In genomic region chr5:138575194-138576015, GRCh38 we compare ENCODE assay signal across 1 cellular context.
A peak's percentile ranks its signal among the peaks of the same experiment; 100 is the strongest.
TF ChIP-seq lines count a peak whose summit lies in the region.

HSPA9 (minus strand) TSS chr5:138575401; CDS start chr5:138575318, 83 bp downstream.

TF ChIP-seq in K562, 482 proteins besides CTCF, POLR2A, EP300 and RAD21 (continued from another document and continues in another):
- TF ChIP-seq RERE (CRISPR knock-in tag; IDR thresholded peaks at IDR 0.05; ENCODE audit: borderline replicate concordance) (peak; percentile 18; the same call in 1 of the 2 replicates), PBX2 (CRISPR knock-in tag; IDR thresholded peaks at IDR 0.05; ENCODE audit: low read depth) (no peak), PBX2 (tag; conservative IDR thresholded peaks at IDR 0.05; ENCODE audit: low read depth) (no peak), SMC3 (conservative IDR thresholded peaks at IDR 0.05; ENCODE audit: insufficient read depth, low read depth, low read length) (0 out of 2 replicates have a peak, but pooled peaks have one; percentile 18), BMI1 (IDR thresholded peaks at IDR 0.05; ENCODE audit: low read length) (no peak), HOXB6 (CRISPR knock-in tag; IDR thresholded peaks at IDR 0.05; ENCODE audit: borderline replicate concordance) (no peak), ZNF609 (CRISPR knock-in tag; IDR thresholded peaks at IDR 0.05; ENCODE audit: borderline replicate concordance) (peak; percentile 17; the same call in 1 of the 2 replicates), HMGN3 (IDR thresholded peaks at IDR 0.05; ENCODE audit: borderline replicate concordance, extremely low read depth, insufficient read length, low read depth, low read length) (peak; percentile 70), ZNF318 (IDR thresholded peaks at IDR 0.05; ENCODE audit: borderline replicate concordance in 1 of 2, low read depth in 1 of 2) (no peak), ETV5 (CRISPR knock-in tag; IDR thresholded peaks at IDR 0.05; ENCODE audit: low read depth) (peak; percentile 79), HDAC6 (IDR thresholded peaks at IDR 0.05; ENCODE audit: low read depth, low read length) (no peak), ZBTB34 (CRISPR knock-in tag; IDR thresholded peaks at IDR 0.05) (no peak), CBFA2T2 (conservative IDR thresholded peaks at IDR 0.05) (peak; percentile 44), PHF21A (IDR thresholded peaks at IDR 0.05; ENCODE audit: borderline replicate concordance, low read depth) (no peak), ZNF41 (CRISPR knock-in tag; conservative IDR thresholded peaks at IDR 0.05) (no peak), CBX1 (IDR thresholded peaks at IDR 0.05; ENCODE audit: low read depth) (peak; percentile 72), ZNF707 (CRISPR knock-in tag; conservative IDR thresholded peaks at IDR 0.05) (0 out of 2 replicates have a peak, but pooled peaks have one; percentile 3), HOMEZ (CRISPR knock-in tag; IDR thresholded peaks at IDR 0.05) (no peak), XRCC3 (IDR thresholded peaks at IDR 0.05) (no peak), MXD1 (CRISPR knock-in tag; IDR thresholded peaks at IDR 0.05; ENCODE audit: borderline replicate concordance, poor library complexity, severe bottlenecking) (peak; percentile 94), DNMT1 (IDR thresholded peaks at IDR 0.05) (no peak), SIX5 (IDR thresholded peaks at IDR 0.05; ENCODE audit: borderline replicate concordance in 1 of 2, insufficient read depth in 1 of 2, low read depth in 1 of 2, low read length in 2 of 2) (0 out of 4 replicates have a peak, but pooled peaks of 1 of the 2 experiments have one; percentile 7), XRCC5 (IDR thresholded peaks at IDR 0.05; ENCODE audit: low read depth, low read length) (no peak), ATF7 (IDR thresholded peaks at IDR 0.05) (peak; percentile 98), KAT7 (CRISPR knock-in tag; IDR thresholded peaks at IDR 0.05; ENCODE audit: borderline replicate concordance) (no peak), GABPB1 (CRISPR knock-in tag; IDR thresholded peaks at IDR 0.05) (peak; percentile 81), ZC3H11A (IDR thresholded peaks at IDR 0.05; ENCODE audit: low read depth, low read length) (no peak; the same call in 1 of the 2 replicates), SP2 (IDR thresholded peaks at IDR 0.05; ENCODE audit: extremely low read depth, low read depth, low read length, poor library complexity, severe bottlenecking) (no peak), ILK (tag; IDR thresholded peaks at IDR 0.05; ENCODE audit: borderline replicate concordance, low read depth) (no peak)
